In genomic region chr7:116885724-116886123, GRCh38 we compare ENCODE assay signal across 25 cellular contexts.
"Had no signal": no experiment of that assay in that cellular context is flagged by ENCODE, and none has a peak within 500 bp of the region (broad histone marks: within the 10 kb centered on the region; RNA-seq: fewer than 3 reads in every experiment).

No MANE protein-coding gene starts in this region.

- DNase-seq: activated CD4-positive, alpha-beta T cell treated with anti-CD3 and anti-CD28 coated beads for 36 hours; activated CD4-positive, alpha-beta T cell treated with anti-CD3 and anti-CD28 coated beads, Interleukin-2, amount 50 U/mL, for 48 hours; activated CD4-positive, CD25-positive, alpha-beta regulatory T cell; activated CD8-positive, alpha-beta memory T cell treated with anti-CD3 and anti-CD28 coated beads for 24 hours; anterior cingulate cortex; esophagus squamous epithelium; foreskin melanocyte; naive thymus-derived CD4-positive, alpha-beta T cell; occipital lobe; stimulated activated CD4-positive, alpha-beta T cell treated with anti-CD3 and anti-CD28 coated beads, Interleukin-15, amount 100 ng/mL, for 24 hours; stimulated activated CD4-positive, alpha-beta T cell treated with anti-CD3 and anti-CD28 coated beads, Interleukin-2, amount 100 ng/mL, for 24 hours; stimulated activated naive CD4-positive, alpha-beta T cell; T-cell; tibial artery had no signal

- H3K4me1 Mint-ChIP-seq: neural crest cell had no signal

- H3K27me3 ChIP-seq: esophagus squamous epithelium, right atrium auricular region, suprapubic skin, tibial artery had no signal

- H3K9me3 ChIP-seq: esophagus squamous epithelium, right atrium auricular region, suprapubic skin, tibial artery had no signal

- H3K27me3 Mint-ChIP-seq: activated CD4-positive, alpha-beta T cell treated with anti-CD3 and anti-CD28 coated beads for 36 hours; central memory CD8-positive, alpha-beta T cell; dendritic cell treated with granulocyte-macrophage colony-stimulating factor and Interleukin-4, amounts not matched to agents 40 ng/mL and 50 ng/mL, for 4 days; naive thymus-derived CD4-positive, alpha-beta T cell; T-cell had no signal

- H3K4me3 ChIP-seq: esophagus squamous epithelium, right atrium auricular region, suprapubic skin, tibial artery had no signal

- H3K27ac Mint-ChIP-seq: activated CD4-positive, alpha-beta T cell treated with anti-CD3 and anti-CD28 coated beads for 36 hours; activated T-helper 1 cell treated with anti-CD3 and anti-CD28 coated beads, Interleukin-12 subunit alpha, Interleukin-12 subunit beta, Interleukin-2, Interleukin-4 antibody, amounts not matched to agents 30 ng/mL and 10 ng/mL and 1 ng/mL, durations not matched to agents 14 hours and 24 hours and 36 hours; dendritic cell treated with granulocyte-macrophage colony-stimulating factor and Interleukin-4, amounts not matched to agents 40 ng/mL and 50 ng/mL, for 4 days; mesothelial cell of epicardium; T-helper 2 cell treated with Interferon-gamma antibody and Interleukin-4, amounts not matched to agents 5 μg/mL and 100 μg/mL, for 36 hours had no signal

- H3K36me3 ChIP-seq: suprapubic skin had no signal

- H3K27ac ChIP-seq: epithelial cell of prostate, esophagus squamous epithelium, parathyroid adenoma, right atrium auricular region, suprapubic skin, tibial artery had no signal

- H3K9me3 Mint-ChIP-seq: activated naive CD4-positive, alpha-beta T cell treated with anti-CD3 and anti-CD28 coated beads, Interleukin-2, amount 50 U/mL, for 72 hours; central memory CD8-positive, alpha-beta T cell had no signal

- H3K4me3 Mint-ChIP-seq: activated CD4-positive, alpha-beta T cell treated with anti-CD3 and anti-CD28 coated beads for 36 hours; activated T-helper 1 cell treated with anti-CD3 and anti-CD28 coated beads, Interleukin-12 subunit alpha, Interleukin-12 subunit beta, Interleukin-2, Interleukin-4 antibody, amounts not matched to agents 30 ng/mL and 10 ng/mL and 1 ng/mL, durations not matched to agents 14 hours and 24 hours and 36 hours; central memory CD8-positive, alpha-beta T cell; dendritic cell treated with granulocyte-macrophage colony-stimulating factor and Interleukin-4, amounts not matched to agents 40 ng/mL and 50 ng/mL, for 4 days; mesothelial cell of epicardium; neural crest cell; T-cell; T-helper 2 cell treated with Interferon-gamma antibody and Interleukin-4, amounts not matched to agents 5 μg/mL and 100 μg/mL, for 36 hours had no signal

- ATAC-seq: activated CD4-positive, alpha-beta T cell treated with anti-CD3 and anti-CD28 coated beads for 36 hours; activated naive CD4-positive, alpha-beta T cell treated with anti-CD3 and anti-CD28 coated beads, Interleukin-2, amount 50 U/mL, for 72 hours; naive thymus-derived CD4-positive, alpha-beta T cell; T-cell had no signal
